14 cellular contexts compared by ENCODE assay signal in the genomic region with DNA sequence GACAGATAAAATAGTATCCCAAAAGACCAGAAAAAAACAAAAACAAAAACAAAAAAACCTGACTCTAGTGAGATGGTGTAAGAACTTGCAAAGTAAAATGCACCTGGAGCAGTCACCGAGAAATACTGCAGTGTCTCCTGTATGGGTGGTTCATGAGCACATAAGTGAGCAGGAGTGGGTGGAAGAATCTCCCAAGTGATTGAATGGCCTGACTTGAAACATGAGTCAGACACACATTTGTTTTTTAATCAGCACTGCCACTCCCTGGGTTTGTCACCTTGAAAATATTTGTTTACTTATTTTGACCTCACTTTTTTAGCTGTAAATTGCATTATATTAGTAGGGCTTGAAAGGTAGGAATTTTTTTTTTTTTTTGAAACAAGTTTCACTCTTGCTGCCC. TPM values are rescaled to one million over a fixed set of nuclear protein-coding genes. Genes with fewer than 3 reads are reported as not detected.
DNase-seq lines count a peak whose midpoint lies in the region; ATAC-seq, FAIRE-seq and TF ChIP-seq lines count a peak whose summit lies in the region.
"Had no signal": no experiment of that assay in that cellular context is flagged by ENCODE, and none has a peak within 500 bp of the region (broad histone marks: within the 10 kb centered on the region; RNA-seq: fewer than 3 reads in every experiment).

No MANE protein-coding gene starts in this region.

- H3K9me3 Mint-ChIP-seq in astrocyte (ENCODE audit: unreplicated experiment), result no peaks in the 10 kb centered on the region
- H3K9me3 Mint-ChIP-seq: activated naive CD4-positive, alpha-beta T cell treated with anti-CD3 and anti-CD28 coated beads for 36 hours had no signal

- H3K36me3 ChIP-seq in astrocyte (ENCODE audit: insufficient read depth, low read length) (peaks cover 16% of the 10 kb centered on the region), lower lobe of right lung (peaks cover 37% of the 10 kb centered on the region), spleen (peaks cover 0 to 54% (median 38%) of the 10 kb centered on the region in 6 donors)

- H3K4me2 ChIP-seq in astrocyte (ENCODE audit: low read length), result no peak overlapping the region

- ATAC-seq in lower lobe of right lung, result peak; percentile 14 to 22
- no peak for ATAC-seq in GM21367 (IDR thresholded peaks at IDR 0.05; ENCODE audit: unreplicated experiment)
- ATAC-seq: stimulated activated naive CD8-positive, alpha-beta T cell treated with anti-CD3 and anti-CD28 coated beads, Interleukin-15, amount 100 ng/mL, for 72 hours had no signal

- H3K27me3 ChIP-seq in astrocyte (ENCODE audit: insufficient read depth, low read length), result no peaks in the 10 kb centered on the region
- no peaks in the 10 kb centered on the region for H3K27me3 ChIP-seq in lower lobe of right lung (ENCODE audit: low read depth)
- no peaks in the 10 kb centered on the region for H3K27me3 ChIP-seq in spleen (replicated peaks in 1 of 7)

- H3K27ac ChIP-seq in astrocyte (ENCODE audit: low read depth, low read length), result no peak overlapping the region
- no peak overlapping the region for H3K27ac ChIP-seq in lower lobe of right lung
- H3K27ac ChIP-seq in spleen, result no peak overlapping the region

- no peak for TF ChIP-seq POLR2A in spleen (IDR thresholded peaks at IDR 0.05)

- 81 to 100% (median 87%) methylated on average over 1 of the region's 1 CpG for WGBS in spleen, 5 donors

- H3K4me3 ChIP-seq in astrocyte (ENCODE audit: insufficient read depth, low read depth, low read length), result no peak overlapping the region
- no peak overlapping the region for H3K4me3 ChIP-seq in lower lobe of right lung
- no peak overlapping the region for H3K4me3 ChIP-seq in spleen

- H4K20me1 ChIP-seq in astrocyte (ENCODE audit: insufficient read depth, low read length), result no peaks in the 10 kb centered on the region

- H3K9me3 ChIP-seq in astrocyte (ENCODE audit: insufficient read depth, low read depth, low read length) (peaks cover 6% of the 10 kb centered on the region), lower lobe of right lung (no peaks in the 10 kb centered on the region), spleen (peaks cover 0 to 4% (median 0%) of the 10 kb centered on the region in 8 donors)

- H3K27me3 Mint-ChIP-seq in astrocyte (ENCODE audit: low read depth, unreplicated experiment), result no peaks in the 10 kb centered on the region
- H3K27me3 Mint-ChIP-seq: B cell; stimulated activated naive CD8-positive, alpha-beta T cell treated with anti-CD3 and anti-CD28 coated beads, Interleukin-15, amount 100 ng/mL, for 72 hours had no signal

- DNase-seq in A172 (ENCODE audit: low spot score), result peak; percentile 41
- DNase-seq in GM04504 (ENCODE audit: low read depth), result peak; percentile 0
- peak; percentile 10 for DNase-seq in astrocyte (ENCODE audit: low read depth)
- DNase-seq in lower lobe of right lung, result no peak
- DNase-seq in SKM-1 (lab: John Stamatoyannopoulos, UW; ENCODE audit: unreplicated experiment), result no peak
- DNase-seq in NCI-H446 treated with DMSO at 0.1 percent for 48 hours (lab: John Stamatoyannopoulos, UW), result no peak
- DNase-seq in spleen, result no peak
- DNase-seq: activated naive CD4-positive, alpha-beta T cell treated with anti-CD3 and anti-CD28 coated beads for 36 hours; midbrain; MM.1S; stimulated activated CD4-positive, alpha-beta T cell treated with anti-CD3 and anti-CD28 coated beads, Interleukin-4, amount 100 ng/mL, for 4 hours; stimulated activated naive CD8-positive, alpha-beta T cell treated with anti-CD3 and anti-CD28 coated beads, Interleukin-15, amount 100 ng/mL, for 72 hours had no signal

- peak overlapping the region; percentile 99 for H3K4me3 Mint-ChIP-seq in astrocyte (ENCODE audit: unreplicated experiment)

- H3K79me2 ChIP-seq in astrocyte (ENCODE audit: insufficient read depth, low read length), result peaks cover 27% of the 10 kb centered on the region

- H3K4me1 Mint-ChIP-seq in astrocyte (ENCODE audit: low read depth, unreplicated experiment), result peaks cover 19% of the 10 kb centered on the region

- no peak for TF ChIP-seq CTCF in astrocyte (IDR thresholded peaks at IDR 0.05; ENCODE audit: insufficient read depth, low read depth, low read length)
- no peak for TF ChIP-seq CTCF in lower lobe of right lung (IDR thresholded peaks at IDR 0.05)
- no peak for TF ChIP-seq CTCF in spleen (IDR thresholded peaks at IDR 0.05 in 8 of 11, conservative IDR thresholded peaks at IDR 0.05 in 3 of 11)

- peaks cover 37% of the 10 kb centered on the region for H3K36me3 Mint-ChIP-seq in astrocyte (ENCODE audit: low read depth, unreplicated experiment)

- no peak overlapping the region for H2AFZ ChIP-seq in astrocyte (ENCODE audit: low read depth, low read length)

- H3K4me1 ChIP-seq in astrocyte (ENCODE audit: insufficient read depth, low read length) (no peaks in the 10 kb centered on the region), lower lobe of right lung (peaks cover 15% of the 10 kb centered on the region), spleen (peaks cover 0 to 32% (median 22%) of the 10 kb centered on the region in 6 donors)

- intact Hi-C loops in lower lobe of right lung (cut with DNase I) (no loop called here), spleen (cut with DNase I; ENCODE audit: low total_unique reads) (no loop called here)

- no peak for FAIRE-seq in astrocyte (lab: Jason Lieb, UNC)

- H3K27ac Mint-ChIP-seq in astrocyte (ENCODE audit: unreplicated experiment), result peak overlapping the region; percentile 41
- H3K27ac Mint-ChIP-seq: activated naive CD4-positive, alpha-beta T cell treated with anti-CD3 and anti-CD28 coated beads for 36 hours; B cell; stimulated activated naive CD8-positive, alpha-beta T cell treated with anti-CD3 and anti-CD28 coated beads, Interleukin-15, amount 100 ng/mL, for 72 hours had no signal

- no peak overlapping the region for H3K9ac ChIP-seq in astrocyte (ENCODE audit: low read length)

RNA-seq across cellular contexts. Expression of a gene that starts 2.0 kb away (rescaled TPM):
- 10.4 and 10.7 TPM in 2 replicates for total RNA-seq in A172 (2014; rRNA removed; shearing (Covaris generic))
- 22.7 and 29.4 TPM in 2 replicates for total RNA-seq in astrocyte
- 30.5 TPM for total RNA-seq in lower lobe of right lung
- 10 to 100 TPM; 18.2 to 33.5 (median 22.2) TPM for total RNA-seq in spleen
- 10 to 100 TPM in 1 of 3 donors, 1 to 10 TPM in 2; 8.8 to 13.2 (median 9.2) TPM for polyA plus RNA-seq in spleen

Comparison
In these comparisons a context has a peak if more than half of its experiments do, and no peak if none do; other contexts are left out.
1. DNase-seq: peak in A172 (single experiment), GM04504 (single experiment) and astrocyte (single experiment); none in lower lobe of right lung (single experiment), SKM-1 (single experiment), NCI-H446 treated with DMSO at 0.1 percent for 48 hours (single experiment) and spleen (single experiment).